Comparison of ENCODE assay signal across 8 cellular contexts in genomic region chr13:30607908-30608307, GRCh38. TPM values are rescaled to one million over a fixed set of nuclear protein-coding genes. Genes with fewer than 3 reads are reported as not detected.
DNase-seq lines count a peak whose midpoint lies in the region; ATAC-seq, FAIRE-seq and TF ChIP-seq lines count a peak whose summit lies in the region.

No MANE protein-coding gene starts in this region.

- no peak overlapping the region for H3K4me3 Mint-ChIP-seq in activated naive CD4-positive, alpha-beta T cell treated with anti-CD3 and anti-CD28 coated beads for 36 hours

- peaks cover 2% of the 10 kb centered on the region for H3K36me3 Mint-ChIP-seq in activated naive CD4-positive, alpha-beta T cell treated with anti-CD3 and anti-CD28 coated beads for 36 hours (ENCODE audit: low read depth)

- H3K4me1 Mint-ChIP-seq in activated naive CD4-positive, alpha-beta T cell treated with anti-CD3 and anti-CD28 coated beads for 36 hours (ENCODE audit: low read depth): peaks cover 24% of the 10 kb centered on the region

- no peaks in the 10 kb centered on the region for H3K27me3 Mint-ChIP-seq in activated naive CD4-positive, alpha-beta T cell treated with anti-CD3 and anti-CD28 coated beads for 36 hours (ENCODE audit: low read depth)

- H3K9me3 Mint-ChIP-seq in activated naive CD4-positive, alpha-beta T cell treated with anti-CD3 and anti-CD28 coated beads for 36 hours: no peaks in the 10 kb centered on the region

- intact Hi-C loops in activated naive CD4-positive, alpha-beta T cell treated with anti-CD3 and anti-CD28 coated beads for 36 hours (cut with micrococcal nuclease): loop anchor here (1.0 to 2.0 kb wide), 2 partner anchors 9 to 35 kb away; partner anchors contain the start of gene USPL1

- no peaks in the 10 kb centered on the region for H3K36me3 ChIP-seq in MG63

- TF ChIP-seq CTCF in D721Med (IDR thresholded peaks at IDR 0.05; ENCODE audit: insufficient read depth, missing control alignments): no peak

- CTCF ChIA-PET in activated naive CD4-positive, alpha-beta T cell treated with anti-CD3 and anti-CD28 coated beads for 36 hours (lab: Charles Lee): interaction anchor here (0.5 to 0.9 kb wide), 3 partner anchors 77 to 475 kb away, joined by 3 to 5 read pairs (median 4); no protein-coding TSS in a partner anchor

- no peaks in the 10 kb centered on the region for H3K27me3 ChIP-seq in MG63

- DNase-seq in NCI-H748 treated with DMSO at 0.1 percent for 48 hours (lab: John Stamatoyannopoulos, UW) (peak; percentile 47), NCI-H1105 treated with DMSO at 0.1 percent for 48 hours (lab: John Stamatoyannopoulos, UW) (no peak), MG63 (no peak), D721Med (ENCODE audit: insufficient read length, low spot score) (no peak)
- peak; percentile 81 for DNase-seq in activated naive CD4-positive, alpha-beta T cell treated with anti-CD3 and anti-CD28 coated beads for 36 hours
- DNase-seq in stimulated activated CD8-positive, alpha-beta memory T cell treated with anti-CD3 and anti-CD28 coated beads, Interleukin-4, amount 100 ng/mL, for 1 hour (ENCODE audit: low read depth in 2 of 2, low spot score in 1 of 2): peak; percentile 28 to 38

- no peak overlapping the region for H3K27ac Mint-ChIP-seq in activated naive CD4-positive, alpha-beta T cell treated with anti-CD3 and anti-CD28 coated beads for 36 hours

- no peak for FAIRE-seq in D721Med (lab: Jason Lieb, UNC)

- no peaks in the 10 kb centered on the region for H3K9me3 ChIP-seq in MG63

- H3K4me3 ChIP-seq in MG63: no peak overlapping the region

- peak; percentile 94 for ATAC-seq in GM18517 (IDR thresholded peaks at IDR 0.05; ENCODE audit: unreplicated experiment)
- peak; percentile 99 for ATAC-seq in HG02852 (IDR thresholded peaks at IDR 0.05; ENCODE audit: unreplicated experiment)

RNA-seq across cellular contexts. Expression of gene USPL1, which starts 9.8 kb away (rescaled TPM):
- 10 to 100 TPM; 10.7 to 11.3 TPM for total RNA-seq in activated naive CD4-positive, alpha-beta T cell treated with anti-CD3 and anti-CD28 coated beads for 36 hours
- 20.3 and 23.4 TPM in 2 replicates for total RNA-seq in MG63 (2014; rRNA removed; shearing (Covaris generic); ENCODE audit: low replicate concordance)

Comparison
In these comparisons a context has a peak if more than half of its experiments do, and no peak if none do; other contexts are left out.
1. DNase-seq: peak in NCI-H748 treated with DMSO at 0.1 percent for 48 hours (single experiment), activated naive CD4-positive, alpha-beta T cell treated with anti-CD3 and anti-CD28 coated beads for 36 hours (single experiment) and stimulated activated CD8-positive, alpha-beta memory T cell treated with anti-CD3 and anti-CD28 coated beads, Interleukin-4, amount 100 ng/mL, for 1 hour (2 of 2); none in NCI-H1105 treated with DMSO at 0.1 percent for 48 hours (single experiment), MG63 (single experiment) and D721Med (single experiment).